ENCODE assay signal across 9 cellular contexts in the genomic region with DNA sequence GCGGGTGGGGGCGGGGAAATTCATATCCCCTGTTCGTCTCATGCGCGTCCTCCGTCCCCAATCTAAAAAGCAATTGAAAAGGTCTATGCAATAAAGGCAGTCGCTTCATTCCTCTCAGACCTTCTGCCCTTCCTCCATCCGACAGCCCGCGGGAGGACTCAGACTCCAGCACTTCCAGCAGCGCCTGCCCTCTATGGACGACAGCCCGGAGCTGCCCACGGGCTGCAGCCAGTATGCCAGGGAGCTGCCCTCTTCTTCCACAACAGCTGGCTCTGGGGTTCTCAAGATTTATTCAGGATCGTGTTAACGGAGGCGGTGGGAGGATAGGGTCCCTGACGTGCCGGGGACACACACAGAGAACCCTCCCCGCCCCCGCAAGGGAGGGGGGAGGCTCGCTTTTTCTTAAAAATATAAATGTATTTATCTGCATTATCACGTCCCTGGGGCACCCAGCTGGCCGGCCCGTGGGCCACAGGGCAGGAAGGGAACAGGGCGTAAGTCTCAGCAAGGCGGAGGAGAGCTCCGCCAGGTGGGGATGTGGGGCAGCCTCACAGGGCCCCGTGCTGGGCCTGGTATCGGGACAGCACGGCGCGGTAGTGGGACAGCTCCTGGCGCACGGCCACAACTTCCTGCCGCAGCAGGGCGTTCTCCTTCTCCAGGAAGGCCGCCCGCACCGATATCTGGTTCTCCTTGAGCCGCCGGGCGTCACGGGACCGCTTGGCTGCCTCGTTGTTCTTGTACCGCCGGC. TPM values are rescaled to one million over a fixed set of nuclear protein-coding genes. Genes with fewer than 3 reads are reported as not detected.
DNase-seq lines count a peak whose midpoint lies in the region; ATAC-seq and TF ChIP-seq lines count a peak whose summit lies in the region.
"Had no signal": no experiment of that assay in that cellular context is flagged by ENCODE, and none has a peak within 500 bp of the region (broad histone marks: within the 10 kb centered on the region; RNA-seq: fewer than 3 reads in every experiment).

No MANE protein-coding gene starts in this region.

- H3K9me3 ChIP-seq in adrenal gland (replicated peaks in 1 of 3) = no peaks in the 10 kb centered on the region
- no peaks in the 10 kb centered on the region for H3K9me3 ChIP-seq in iPS-15b (ENCODE audit: control insufficient read depth, insufficient read depth, low read length)

- H3K27me3 ChIP-seq in adrenal gland (no peaks in the 10 kb centered on the region), iPS-15b (ENCODE audit: control insufficient read depth, insufficient read depth, low read length) (no peaks in the 10 kb centered on the region)

- peak; percentile 88 for DNase-seq in ELF-1 (ENCODE audit: low read depth, low spot score)
- DNase-seq in adrenal gland = peak; percentile 81 to 96 (median 88)
- peak; percentile 83 for DNase-seq in sciatic nerve (ENCODE audit: low spot score)
- DNase-seq in stimulated activated naive CD4-positive, alpha-beta T cell (lab: John Stamatoyannopoulos, UW) = no peak
- DNase-seq in NK-92 treated with Interleukin-12 subunit alpha and Interleukin-12 subunit beta, amount 100 ng/mL, for 24 hours (lab: John Stamatoyannopoulos, UW) = no peak
- no peak for DNase-seq in NCI-H345 treated with DMSO at 0.1 percent for 48 hours (lab: John Stamatoyannopoulos, UW; ENCODE audit: unreplicated experiment)

- intact Hi-C loops in adrenal gland (cut with DNase I) (no loop called here), sciatic nerve (cut with DNase I) (no loop called here)

- peaks cover 40 to 53% of the 10 kb centered on the region in 2 donors for H3K4me1 ChIP-seq in adrenal gland (replicated peaks in 1 of 2)
- peaks cover 6% of the 10 kb centered on the region for H3K4me1 ChIP-seq in iPS-15b (ENCODE audit: control insufficient read depth, insufficient read depth, low read length)

- peak in 1 of 2 donors; percentile 44 for TF ChIP-seq POLR2A in adrenal gland (IDR thresholded peaks at IDR 0.05)
- TF ChIP-seq POLR2A in GM18505 (IDR thresholded peaks at IDR 0.05; ENCODE audit: borderline replicate concordance, extremely low read depth, insufficient read depth, insufficient read length) = no peak

- H3K36me3 ChIP-seq in adrenal gland (replicated peaks in 1 of 2) (peaks cover 0 to 7% of the 10 kb centered on the region in 2 donors), iPS-15b (ENCODE audit: control insufficient read depth, insufficient read depth, low read length) (peaks cover 6% of the 10 kb centered on the region)

- TF ChIP-seq CTCF in adrenal gland (IDR thresholded peaks at IDR 0.05) = peak in 4 of 6 experiments; percentile 1 to 25 (median 18)

- ATAC-seq in sciatic nerve (no peak), GM18505 (IDR thresholded peaks at IDR 0.05; ENCODE audit: unreplicated experiment) (no peak)

- peak overlapping the region; percentile 81 for H3K9ac ChIP-seq in iPS-15b (ENCODE audit: low read depth, low read length)

- peak overlapping the region; percentile 70 to 91 (median 89) for H3K27ac ChIP-seq in adrenal gland

- H3K4me3 ChIP-seq in adrenal gland (peak overlapping the region in 1 of 4 donors; percentile 9), iPS-15b (ENCODE audit: low read depth, low read length) (peak overlapping the region; percentile 67)

- WGBS in adrenal gland, 4 donors = 9 to 26% (median 12%) methylated on average over 20 to 48 of the region's 48 CpGs

RNA-seq across cellular contexts. Expression of a gene that starts 6.7 kb away (rescaled TPM):
- total RNA-seq in adrenal gland = 10 to 100 TPM; 30.1 to 78.3 (median 56.8) TPM
- 10 to 100 TPM; 11.5 to 80.6 (median 57.9) TPM for polyA plus RNA-seq in adrenal gland
- 13.7 TPM for total RNA-seq in sciatic nerve

RNA-seq across cellular contexts. Expression of a gene that starts 11.2 kb away (rescaled TPM):
- total RNA-seq in adrenal gland (10 to 100 TPM; 11.7 to 27.9 (median 18.5) TPM), sciatic nerve (21.5 TPM)
- 10 to 100 TPM in 2 of 3 donors, 1 to 10 TPM in 1; 4.3 to 29.9 (median 12.6) TPM for polyA plus RNA-seq in adrenal gland

RNA-seq across cellular contexts. Expression of a gene that starts 11.5 kb away (rescaled TPM):
- 1,000 to 10,000 TPM; 1,183 to 3,315 (median 1,866) TPM for total RNA-seq in adrenal gland
- polyA plus RNA-seq in adrenal gland = 1,000 to 10,000 TPM in 2 of 3 donors, 100 to 1,000 TPM in 1; 575 to 5,137 (median 3,671) TPM
- 789 TPM for total RNA-seq in sciatic nerve

RNA-seq across cellular contexts. Expression of a gene that starts 15.5 kb away (rescaled TPM):
- total RNA-seq in adrenal gland (10 to 100 TPM in 7 of 8 donors, 1 to 10 TPM in 1; 6.0 to 44.2 (median 23.7) TPM), sciatic nerve (10.5 TPM)
- 100 to 1,000 TPM in 1 of 3 donors, 10 to 100 TPM in 2; 17.7 to 125 (median 50.4) TPM for polyA plus RNA-seq in adrenal gland

RNA-seq across cellular contexts. Expression of a gene that starts 15.6 kb away (rescaled TPM):
- total RNA-seq in adrenal gland = under 1 TPM in 1 of 8 donors, not detected in 7; 0.75 TPM
- 1 to 10 TPM in 1 of 3 donors, under 1 TPM in 1, not detected in 1; 0.24 to 1.6 TPM for polyA plus RNA-seq in adrenal gland
- total RNA-seq in sciatic nerve = not detected
- polyA plus RNA-seq: IgD-negative memory B cell had no signal

Comparison
In these comparisons a context has a peak if more than half of its experiments do, and no peak if none do; other contexts are left out.
1. DNase-seq: peak in ELF-1 (single experiment), adrenal gland (7 of 7) and sciatic nerve (single experiment); none in stimulated activated naive CD4-positive, alpha-beta T cell (0 of 6), NK-92 treated with Interleukin-12 subunit alpha and Interleukin-12 subunit beta, amount 100 ng/mL, for 24 hours (single experiment) and NCI-H345 treated with DMSO at 0.1 percent for 48 hours (single experiment).